In the genomic region with DNA sequence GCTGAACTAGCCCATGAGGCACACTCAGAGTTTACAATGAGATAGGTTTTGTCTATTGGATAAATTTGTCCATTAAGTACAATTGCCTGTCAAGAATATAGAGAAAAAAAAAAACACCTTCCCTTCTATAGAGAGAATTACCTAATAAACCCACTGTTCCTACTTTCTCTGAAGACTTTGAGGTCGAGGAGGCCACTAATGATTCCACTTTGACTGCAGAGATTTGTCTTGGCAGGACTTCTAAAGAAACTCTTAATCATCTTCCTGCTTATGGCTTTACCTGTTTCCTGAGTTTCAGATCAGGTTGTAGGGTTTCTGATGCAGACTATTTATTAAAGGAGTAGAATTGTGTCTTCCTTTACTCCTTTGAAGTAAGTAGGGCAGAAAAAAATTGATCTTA, we compare ENCODE assay signal across 23 cellular contexts.
A peak's percentile ranks its signal among the peaks of the same experiment; 100 is the strongest.
DNase-seq lines count a peak whose midpoint lies in the region; ATAC-seq, FAIRE-seq and TF ChIP-seq lines count a peak whose summit lies in the region.
"Had no signal": no experiment of that assay in that cellular context is flagged by ENCODE, and none has a peak within 500 bp of the region (broad histone marks: within the 10 kb centered on the region; RNA-seq: fewer than 3 reads in every experiment).

No MANE protein-coding gene starts in this region.

- H3K27ac ChIP-seq in PC-3 (ENCODE audit: low read length): no peak overlapping the region
- H3K27ac ChIP-seq: BLaER1 had no signal

- POLR2A ChIA-PET in PC-3 (lab: Charles Lee; ENCODE audit: unreplicated experiment): no interaction called here

- peaks cover 0 to 3% (median 0%) of the 10 kb centered on the region in 7 donors for H3K9me3 Mint-ChIP-seq in CD14-positive monocyte
- H3K9me3 Mint-ChIP-seq: CD8-positive, alpha-beta memory T cell had no signal

- H3K4me3 ChIP-seq in PC-3 (ENCODE audit: low read length): no peak overlapping the region
- no peak overlapping the region for H3K4me3 ChIP-seq in bronchial epithelial cell (ENCODE audit: low read depth, low read length)
- H3K4me3 ChIP-seq: BLaER1 had no signal

- H3K79me2 ChIP-seq in PC-3 (ENCODE audit: low read length): no peaks in the 10 kb centered on the region

- no peaks in the 10 kb centered on the region for H3K9me2 ChIP-seq in PC-3 (replicated peaks; ENCODE audit: low read length)

- intact Hi-C loops in PC-3 (cut with micrococcal nuclease) (no loop called here), CD14-positive monocyte (cut with micrococcal nuclease) (no loop called here)

- peaks cover 6% of the 10 kb centered on the region; the same call in 1 of the 2 replicates for H3K9me3 ChIP-seq in PC-3 (ENCODE audit: low read length)
- H3K9me3 ChIP-seq: BLaER1 had no signal

- H3K36me3 Mint-ChIP-seq in CD14-positive monocyte: no peaks in the 10 kb centered on the region
- H3K36me3 Mint-ChIP-seq: CD8-positive, alpha-beta memory T cell had no signal

- no peaks in the 10 kb centered on the region for H3F3A ChIP-seq in PC-3 (ENCODE audit: low read length, unreplicated experiment)

- H3K4me2 ChIP-seq in PC-3 (ENCODE audit: low read length): no peak overlapping the region
- H3K4me2 ChIP-seq: BLaER1 had no signal

- no peak overlapping the region for H3K9ac ChIP-seq in PC-3 (ENCODE audit: low read length)
- H3K9ac ChIP-seq: BLaER1 had no signal

- peak; percentile 37 for DNase-seq in HT-29 (ENCODE audit: low spot score)
- peak; percentile 48 for DNase-seq in PC-3
- peak; percentile 79 for DNase-seq in bronchial epithelial cell (ENCODE audit: low read depth)
- peak; percentile 17 for DNase-seq in pulmonary artery endothelial cell (ENCODE audit: low read depth, low spot score)
- DNase-seq in SKM-1 treated with dmso at 0.1 percent for 144 hours (lab: John Stamatoyannopoulos, UW; ENCODE audit: unreplicated experiment): no peak
- DNase-seq in central memory CD4-positive, alpha-beta T cell: no peak
- no peak for DNase-seq in CD14-positive monocyte (ENCODE audit: low spot score)
- DNase-seq: Calu3; CD8-positive, alpha-beta memory T cell; GDM1; KBM-7; NCI-H1105; NCI-H146; NCI-H2029 treated with DMSO at 0.1 percent for 48 hours; NCI-H510A treated with DMSO at 0.1 percent for 48 hours; NCI-H774; OCI-M1; SHP77; SW 1271 had no signal

- TF ChIP-seq CTCF in PC-3 (conservative IDR thresholded peaks at IDR 0.05; ENCODE audit: low read depth, low read length) (no peak), bronchial epithelial cell (IDR thresholded peaks at IDR 0.05; ENCODE audit: insufficient read depth, low read length, severe bottlenecking) (no peak), CD14-positive monocyte (IDR thresholded peaks at IDR 0.05) (no peak)

- H3K4me1 Mint-ChIP-seq in CD14-positive monocyte: no peaks in the 10 kb centered on the region

- H2AFZ ChIP-seq in PC-3 (ENCODE audit: low read length): no peak overlapping the region

- H3K27ac Mint-ChIP-seq in CD14-positive monocyte: no peak overlapping the region
- H3K27ac Mint-ChIP-seq: CD8-positive, alpha-beta memory T cell had no signal

- FAIRE-seq in bronchial epithelial cell (lab: Jason Lieb, UNC): no peak
- FAIRE-seq: GM18507, H1, HepG2 had no signal

- H3K36me3 ChIP-seq in PC-3 (ENCODE audit: low read depth, low read length) (no peaks in the 10 kb centered on the region), bronchial epithelial cell (ENCODE audit: control insufficient read depth, insufficient read depth, low read length) (no peaks in the 10 kb centered on the region)
- H3K36me3 ChIP-seq: BLaER1 had no signal

- peaks cover 8% of the 10 kb centered on the region; the same call in 1 of the 2 replicates for H3K4me1 ChIP-seq in PC-3 (ENCODE audit: insufficient read depth, low read length)
- H3K4me1 ChIP-seq: BLaER1 had no signal

- no peaks in the 10 kb centered on the region for H4K20me1 ChIP-seq in PC-3 (ENCODE audit: low read length)
- H4K20me1 ChIP-seq: BLaER1 had no signal

- ATAC-seq in PC-3: no peak
- ATAC-seq: HepG2 had no signal

- no peaks in the 10 kb centered on the region for H3K27me3 Mint-ChIP-seq in CD14-positive monocyte (ENCODE audit: low read depth in 3 of 3)
- H3K27me3 Mint-ChIP-seq: CD8-positive, alpha-beta memory T cell had no signal

- H3K27me3 ChIP-seq in PC-3 (ENCODE audit: low read length) (no peaks in the 10 kb centered on the region), bronchial epithelial cell (ENCODE audit: control insufficient read depth, insufficient read depth, low read length) (no peaks in the 10 kb centered on the region)
- H3K27me3 ChIP-seq: BLaER1 had no signal

- CTCF ChIA-PET in PC-3 (lab: Charles Lee): no interaction called here

- no TSS peak for BruUV-seq in PC-3 (replicated peaks; lab: Mats Ljungman, UMichigan)

- no peak overlapping the region for H3K4me3 Mint-ChIP-seq in CD14-positive monocyte
- H3K4me3 Mint-ChIP-seq: CD8-positive, alpha-beta memory T cell had no signal

Comparison
In these comparisons a context has a peak if more than half of its experiments do, and no peak if none do; other contexts are left out.
1. DNase-seq: peak in HT-29 (single experiment), PC-3 (single experiment), bronchial epithelial cell (single experiment) and pulmonary artery endothelial cell (single experiment); none in SKM-1 treated with dmso at 0.1 percent for 144 hours (single experiment), central memory CD4-positive, alpha-beta T cell (single experiment) and CD14-positive monocyte (single experiment).